11 cellular contexts compared by ENCODE assay signal in the genomic region with DNA sequence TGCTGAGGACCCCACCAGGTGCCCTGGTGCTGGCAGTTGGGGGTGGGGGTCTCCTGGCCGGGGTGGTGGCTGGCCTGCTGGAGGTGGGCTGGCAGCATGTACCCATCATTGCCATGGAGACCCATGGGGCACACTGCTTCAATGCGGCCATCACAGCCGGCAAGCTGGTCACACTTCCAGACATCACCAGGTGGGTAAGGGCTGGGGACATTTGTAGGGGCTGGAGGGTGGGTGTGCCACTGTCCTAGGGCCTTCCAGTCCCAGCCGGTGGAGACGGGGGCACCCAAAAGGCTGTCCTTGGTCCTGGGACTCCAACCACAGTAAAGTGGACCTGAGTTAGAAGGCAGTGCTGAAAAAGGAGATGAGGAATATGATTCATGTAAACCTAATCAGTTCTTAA. TPM values are rescaled to one million over a fixed set of nuclear protein-coding genes. Genes with fewer than 3 reads are reported as not detected.
"Had no signal": no experiment of that assay in that cellular context is flagged by ENCODE, and none has a peak within 500 bp of the region (broad histone marks: within the 10 kb centered on the region; RNA-seq: fewer than 3 reads in every experiment).

No MANE protein-coding gene starts in this region.

- FAIRE-seq: HepG2, HTR-8/SVneo, K562 had no signal

- H3K4me3 ChIP-seq: K562 had no signal

- H3K4me2 ChIP-seq: KMS-11 had no signal

- DNase-seq: IMR-90, KBM-7, KG1 had no signal

- H3K27ac ChIP-seq: HL-60, KMS-11 had no signal

- ATAC-seq: HepG2, K562 had no signal

- H3K9ac ChIP-seq: KMS-11 had no signal

RNA-seq across cellular contexts. Expression of a gene that starts 31.7 kb away (rescaled TPM):
- total RNA-seq: HepG2, HT-29, IMR-90 had no signal
- polyA plus RNA-seq: HepG2, IgD-negative memory B cell, IMR-90 had no signal

RNA-seq across cellular contexts. Expression of a gene that starts 36.3 kb away (rescaled TPM):
- total RNA-seq: HepG2, HT-29, HT1080, IMR-90 had no signal
- polyA plus RNA-seq: HepG2, IgD-negative memory B cell, IMR-90 had no signal
